In the genomic region with DNA sequence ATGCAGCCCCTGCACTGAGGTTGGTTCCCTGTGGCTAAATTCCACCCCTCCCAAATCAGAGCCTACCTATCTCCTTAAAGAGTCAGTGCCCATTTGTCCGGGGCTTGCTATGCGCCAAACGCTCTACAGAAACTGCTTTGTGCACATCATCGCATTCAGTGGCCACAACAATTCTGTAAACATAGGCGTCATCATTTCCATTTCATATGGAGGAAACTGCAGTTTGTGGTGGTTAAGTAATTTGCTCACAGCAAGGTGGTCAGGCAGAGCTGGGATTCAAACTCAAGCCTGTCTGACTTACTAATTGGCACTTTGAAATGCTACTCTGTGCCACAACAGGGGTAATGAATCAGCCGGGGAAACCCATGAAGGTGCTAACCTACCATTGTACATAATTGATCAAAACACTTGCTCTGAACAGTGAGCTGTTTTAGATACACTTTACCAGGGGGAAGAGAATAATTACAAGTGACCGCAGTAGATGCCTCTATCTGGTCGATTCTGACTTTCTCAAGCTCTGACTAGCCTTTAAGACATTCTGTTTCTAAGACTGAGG, we compare ENCODE assay signal across 20 cellular contexts.
DNase-seq lines count a peak whose midpoint lies in the region; ATAC-seq, FAIRE-seq and TF ChIP-seq lines count a peak whose summit lies in the region.
"Had no signal": no experiment of that assay in that cellular context is flagged by ENCODE, and none has a peak within 500 bp of the region (broad histone marks: within the 10 kb centered on the region; RNA-seq: fewer than 3 reads in every experiment).

No MANE protein-coding gene starts in this region.

- no peak for ATAC-seq in PC-3
- ATAC-seq in GM21423 (IDR thresholded peaks at IDR 0.05; ENCODE audit: unreplicated experiment): no peak

- H3K4me1 ChIP-seq in mammary epithelial cell (ENCODE audit: insufficient read depth, low read length): peaks cover 3% of the 10 kb centered on the region
- peaks cover 7% of the 10 kb centered on the region for H3K4me1 ChIP-seq in PC-3 (ENCODE audit: insufficient read depth, low read length)
- peaks cover 0 to 6% (median under 1%) of the 10 kb centered on the region in 4 experiments; a peak in 4 of 7 replicates for H3K4me1 ChIP-seq in H1 (replicated peaks in 1 of 4; ENCODE audit: control insufficient read depth in 3 of 4, insufficient read depth in 4 of 4, low read length in 3 of 4)
- H3K4me1 ChIP-seq in adrenal gland (replicated peaks in 1 of 2): no peaks in the 10 kb centered on the region

- BruUV-seq in mammary epithelial cell (replicated peaks; lab: Mats Ljungman, UMichigan): no TSS peak
- no TSS peak for BruUV-seq in MCF 10A (replicated peaks; lab: Mats Ljungman, UMichigan)
- no TSS peak for BruUV-seq in PC-3 (replicated peaks; lab: Mats Ljungman, UMichigan)

- H3K4me1 Mint-ChIP-seq in MCF 10A (ENCODE audit: insufficient read depth, unreplicated experiment): no peaks in the 10 kb centered on the region

- no peaks in the 10 kb centered on the region; the same call in 1 of the 2 replicates for H3K23me2 ChIP-seq in H1 (ENCODE audit: low read depth, low read length)

- H2BK120ac ChIP-seq in H1 (replicated peaks; ENCODE audit: low read depth, low read length): no peak overlapping the region

- WGBS in mammary epithelial cell (ENCODE audit: low coverage, missing lambda C conversion rate): 88% methylated on average over 8 of the region's 8 CpGs
- WGBS in H1 (ENCODE audit: extremely low coverage in 1 of 2, insufficient coverage in 1 of 2, insufficient read length in 1 of 2, insufficient replicate concordance in 2 of 2, low coverage in 1 of 2, low lambda C conversion rate in 2 of 2, missing lambda C conversion rate in 1 of 2), 2 experiments: 95% methylated on average over 8 of the region's 8 CpGs; no CpG with 5 or more reads in 1 of the 2 experiments
- WGBS in adrenal gland, 4 donors: 94 to 99% (median 97%) methylated on average over 8 of the region's 8 CpGs

- no peaks in the 10 kb centered on the region for H3K27me3 Mint-ChIP-seq in MCF 10A (ENCODE audit: insufficient read depth, unreplicated experiment)

- TF ChIP-seq CTCF in mammary epithelial cell (conservative IDR thresholded peaks at IDR 0.05 in 1 of 2, IDR thresholded peaks at IDR 0.05 in 1 of 2; ENCODE audit: extremely low read depth in 1 of 2, insufficient read depth in 1 of 2, low read depth in 1 of 2, low read length in 2 of 2) (no peak), MCF 10A (IDR thresholded peaks at IDR 0.05; ENCODE audit: unreplicated experiment) (no peak), PC-3 (conservative IDR thresholded peaks at IDR 0.05; ENCODE audit: low read depth, low read length) (no peak), H1 (IDR thresholded peaks at IDR 0.05; ENCODE audit: control extremely low read depth in 1 of 3, insufficient read depth in 1 of 3, low read depth in 1 of 3, low read length in 3 of 3) (no peak), adrenal gland (IDR thresholded peaks at IDR 0.05) (no peak)

- CTCF ChIA-PET in mammary epithelial cell (lab: Charles Lee; ENCODE audit: low non-redundant PET) (no interaction called here), MCF 10A (lab: Yijun Ruan, JAX) (no interaction called here), PC-3 (lab: Charles Lee) (no interaction called here), H1 (lab: Charles Lee; ENCODE audit: partially characterized antibody) (no interaction called here)

- H3K9me3 Mint-ChIP-seq in MCF 10A (ENCODE audit: unreplicated experiment): no peaks in the 10 kb centered on the region

- H3K27me3 ChIP-seq in mammary epithelial cell (ENCODE audit: insufficient read depth, low read length) (no peaks in the 10 kb centered on the region), PC-3 (ENCODE audit: low read length) (peaks cover 48% of the 10 kb centered on the region), H1 (replicated peaks in 1 of 4; ENCODE audit: control insufficient read depth in 3 of 4, extremely low read depth in 1 of 4, insufficient read depth in 3 of 4, low read length in 3 of 4) (no peaks in the 10 kb centered on the region), adrenal gland (no peaks in the 10 kb centered on the region)

- H3K27ac ChIP-seq in mammary epithelial cell (ENCODE audit: insufficient read depth, low read depth, low read length): no peak overlapping the region
- no peak overlapping the region for H3K27ac ChIP-seq in PC-3 (ENCODE audit: low read length)
- no peak overlapping the region for H3K27ac ChIP-seq in H1 (ENCODE audit: low read depth, low read length)
- H3K27ac ChIP-seq in adrenal gland: no peak overlapping the region
- H3K27ac ChIP-seq: 22Rv1 had no signal

- no peak for TF ChIP-seq EP300 in H1 (IDR thresholded peaks at IDR 0.05; ENCODE audit: borderline replicate concordance in 1 of 2, low read depth in 2 of 2, low read length in 2 of 2)

- H3K79me2 ChIP-seq in mammary epithelial cell (ENCODE audit: insufficient read depth, low read length): no peaks in the 10 kb centered on the region
- no peaks in the 10 kb centered on the region for H3K79me2 ChIP-seq in PC-3 (ENCODE audit: low read length)
- no peaks in the 10 kb centered on the region for H3K79me2 ChIP-seq in H1 (ENCODE audit: control insufficient read depth in 1 of 2, insufficient read depth in 2 of 2, low read length in 2 of 2)

- H3K9me3 ChIP-seq in mammary epithelial cell (replicated peaks; ENCODE audit: insufficient read depth, low read length) (no peaks in the 10 kb centered on the region), PC-3 (ENCODE audit: low read length) (no peaks in the 10 kb centered on the region; the same call in 1 of the 2 replicates), H1 (ENCODE audit: insufficient read depth in 2 of 2, low read depth in 1 of 2, low read length in 1 of 2) (no peaks in the 10 kb centered on the region), adrenal gland (replicated peaks in 1 of 3) (no peaks in the 10 kb centered on the region)

- H3K79me1 ChIP-seq in H1 (ENCODE audit: low read depth, low read length): no peaks in the 10 kb centered on the region

- no peak overlapping the region for H3K4ac ChIP-seq in H1 (replicated peaks; ENCODE audit: insufficient read length, low read depth, low read length)

- no peak overlapping the region; the same call in 1 of the 2 replicates for H4K8ac ChIP-seq in H1 (ENCODE audit: extremely low read depth, insufficient read depth, low read length)

- no peaks in the 10 kb centered on the region for H3F3A ChIP-seq in PC-3 (ENCODE audit: low read length, unreplicated experiment)

- H2BK5ac ChIP-seq in H1 (ENCODE audit: low read depth, low read length): no peak overlapping the region

- intact Hi-C loops in mammary epithelial cell (cut with micrococcal nuclease) (no loop called here), MCF 10A (cut with micrococcal nuclease) (no loop called here), PC-3 (cut with micrococcal nuclease) (loop anchor here (10.0 kb wide), 1 partner anchor 718 kb away; no protein-coding TSS in a partner anchor), adrenal gland (cut with DNase I) (no loop called here)

- no peak overlapping the region for H3K14ac ChIP-seq in H1 (ENCODE audit: insufficient read length)

- H2AFZ ChIP-seq in mammary epithelial cell (ENCODE audit: low read depth, low read length) (peak overlapping the region; percentile 11), PC-3 (ENCODE audit: low read length) (no peak overlapping the region; the same call in 1 of the 2 replicates), H1 (ENCODE audit: low read length) (no peak overlapping the region)

- H3K9me2 ChIP-seq in PC-3 (replicated peaks; ENCODE audit: low read length): no peaks in the 10 kb centered on the region

- FAIRE-seq in H1 (lab: Jason Lieb, UNC): no peak
- FAIRE-seq: GM12892 had no signal

- H4K20me1 ChIP-seq in mammary epithelial cell (ENCODE audit: insufficient read depth, low read length) (no peaks in the 10 kb centered on the region), PC-3 (ENCODE audit: low read length) (no peaks in the 10 kb centered on the region), H1 (replicated peaks in 1 of 2; ENCODE audit: control insufficient read depth in 1 of 2, insufficient read depth in 2 of 2, low read length in 2 of 2) (no peaks in the 10 kb centered on the region)

- H3K36me3 ChIP-seq in mammary epithelial cell (ENCODE audit: insufficient read depth, low read length) (no peaks in the 10 kb centered on the region), PC-3 (ENCODE audit: low read depth, low read length) (no peaks in the 10 kb centered on the region), H1 (ENCODE audit: control insufficient read depth in 2 of 4, insufficient read depth in 4 of 4, low read length in 3 of 4) (no peaks in the 10 kb centered on the region), adrenal gland (replicated peaks in 1 of 2) (no peaks in the 10 kb centered on the region)

- no peaks in the 10 kb centered on the region for H3K36me3 Mint-ChIP-seq in MCF 10A (ENCODE audit: insufficient read depth, unreplicated experiment)

- no peak overlapping the region for H3K4me3 Mint-ChIP-seq in MCF 10A (ENCODE audit: unreplicated experiment)

- no peak overlapping the region for H4K91ac ChIP-seq in H1 (replicated peaks; ENCODE audit: insufficient read length, low read length)

- H2BK12ac ChIP-seq in H1 (ENCODE audit: low read depth, low read length): no peak overlapping the region

- TF ChIP-seq RAD21 in H1 (IDR thresholded peaks at IDR 0.05 in 1 of 2, conservative IDR thresholded peaks at IDR 0.05 in 1 of 2; ENCODE audit: low read depth in 2 of 2, low read length in 2 of 2): no peak

- H4K5ac ChIP-seq in H1 (ENCODE audit: insufficient read length, low read depth, low read length): no peak overlapping the region

- no peak overlapping the region for H3K4me3 ChIP-seq in mammary epithelial cell (replicated peaks in 1 of 3; ENCODE audit: insufficient read depth in 1 of 3, low read depth in 2 of 3, low read length in 3 of 3)
- no peak overlapping the region for H3K4me3 ChIP-seq in PC-3 (ENCODE audit: low read length)
- no peak overlapping the region for H3K4me3 ChIP-seq in H1 (ENCODE audit: extremely low read depth in 1 of 4, insufficient read depth in 2 of 4, low read depth in 3 of 4, low read length in 4 of 4)
- H3K4me3 ChIP-seq in adrenal gland: no peak overlapping the region

- TF ChIP-seq POLR2A in H1 (IDR thresholded peaks at IDR 0.05; ENCODE audit: control extremely low read depth in 1 of 2, low read depth in 2 of 2, low read length in 2 of 2): no peak
- no peak for TF ChIP-seq POLR2A in adrenal gland (IDR thresholded peaks at IDR 0.05)

- no peak overlapping the region for H3K27ac Mint-ChIP-seq in MCF 10A (ENCODE audit: low read depth, unreplicated experiment)

- H3K56ac ChIP-seq in H1 (replicated peaks; ENCODE audit: insufficient read length, low read depth, low read length): no peak overlapping the region

- H2AK5ac ChIP-seq in H1 (ENCODE audit: low read depth, low read length): no peak overlapping the region

- dilution Hi-C loops in mammary epithelial cell (cut with HindIII; ENCODE audit: low sequenced_read_pairs): no loop called here

- POLR2A ChIA-PET in MCF 10A (lab: Yijun Ruan, JAX): no interaction called here
- POLR2A ChIA-PET in PC-3 (lab: Charles Lee; ENCODE audit: unreplicated experiment): interaction anchor here (0.5 kb wide), 1 partner anchor 16 kb away, joined by 3 read pairs; no protein-coding TSS in a partner anchor
- POLR2A ChIA-PET in H1 (lab: Charles Lee; ENCODE audit: partially characterized antibody): no interaction called here

- DNase-seq in mammary epithelial cell (no peak), MCF 10A (ENCODE audit: unreplicated experiment) (no peak), PC-3 (peak; percentile 32), H1 (ENCODE audit: low read depth in 1 of 2, low spot score in 2 of 2) (no peak), renal cortical epithelial cell (ENCODE audit: low read depth) (peak; percentile 25), adrenal gland (no peak), NOMO-1 treated with DMSO at 0.1 percent for 48 hours (lab: John Stamatoyannopoulos, UW; ENCODE audit: unreplicated experiment) (no peak)
- DNase-seq: DMS79, GOT3, KBM-7, NCI-H1105, NCI-H146, NCI-H2029, NCI-H524 treated with DMSO at 0.1 percent for 48 hours, RPMI8226, SHP77, SW 1271 had no signal

- H3K18ac ChIP-seq in H1 (ENCODE audit: extremely low read depth, low read length): no peak overlapping the region

- no peak overlapping the region for H2BK20ac ChIP-seq in H1 (ENCODE audit: low read length)

- H3K4me2 ChIP-seq in mammary epithelial cell (ENCODE audit: insufficient read depth, low read depth, low read length): no peak overlapping the region
- H3K4me2 ChIP-seq in PC-3 (ENCODE audit: low read length): no peak overlapping the region
- H3K4me2 ChIP-seq in H1 (ENCODE audit: insufficient read depth in 1 of 2, low read depth in 2 of 2, low read length in 2 of 2): no peak overlapping the region

- H3K9ac ChIP-seq in mammary epithelial cell (ENCODE audit: insufficient read depth, low read length) (no peak overlapping the region), PC-3 (ENCODE audit: low read length) (no peak overlapping the region), H1 (replicated peaks in 1 of 4; ENCODE audit: extremely low read depth in 1 of 4, low read depth in 3 of 4, low read length in 3 of 4) (no peak overlapping the region)

- no peak overlapping the region for H3K23ac ChIP-seq in H1 (ENCODE audit: insufficient read length)

- peak overlapping the region; percentile 36; the same call in 1 of the 2 replicates for H2BK15ac ChIP-seq in H1 (ENCODE audit: low read length)

- in situ Hi-C loops in mammary epithelial cell (cut with MboI; ENCODE audit: low sequenced_read_pairs in 2 of 2): no loop called here

Comparison
In these comparisons a context has a peak if more than half of its experiments do, and no peak if none do; other contexts are left out.
1. DNase-seq: peak in PC-3 (single experiment) and renal cortical epithelial cell (single experiment); none in mammary epithelial cell (single experiment), MCF 10A (single experiment), H1 (0 of 2), adrenal gland (0 of 7) and NOMO-1 treated with DMSO at 0.1 percent for 48 hours (single experiment).